ENCODE assay signal across 23 cellular contexts in the genomic region with DNA sequence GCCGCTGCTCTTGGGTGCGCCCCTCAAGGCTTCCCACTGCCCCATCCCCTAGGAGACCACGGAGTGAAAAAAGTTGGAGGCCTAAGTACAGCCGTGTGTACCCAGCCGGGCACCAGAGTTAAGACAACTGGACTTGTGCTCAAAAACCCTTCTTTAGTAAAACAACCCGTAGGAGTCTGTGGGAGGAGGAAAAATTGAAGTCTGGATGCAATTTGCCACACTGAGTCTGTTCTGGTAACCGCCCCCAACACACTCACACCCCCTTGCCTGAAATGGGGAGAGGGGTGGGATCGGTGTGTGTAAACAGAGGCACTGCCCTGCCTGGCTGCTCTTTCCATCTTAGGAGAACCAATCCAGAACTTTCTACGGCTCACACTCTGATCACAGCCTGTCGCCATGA.
"Had no signal": no experiment of that assay in that cellular context is flagged by ENCODE, and none has a peak within 500 bp of the region (broad histone marks: within the 10 kb centered on the region; RNA-seq: fewer than 3 reads in every experiment).

No MANE protein-coding gene starts in this region.

- H3K4me3 Mint-ChIP-seq: naive thymus-derived CD8-positive, alpha-beta T cell; stimulated activated naive B cell treated with anti-CD40 and anti-IgM and Interleukin-4, amounts not matched to agents 10 μg/mL and 1 μg/mL and 100 μg/mL, for 72 hours had no signal

- H3K9me3 ChIP-seq: heart right ventricle, left ventricle myocardium inferior, ovary, prostate gland, stomach, testis, thyroid gland, transverse colon, upper lobe of left lung had no signal

- H3K27ac Mint-ChIP-seq: stimulated activated naive B cell treated with anti-CD40 and anti-IgM and Interleukin-4, amounts not matched to agents 10 μg/mL and 1 μg/mL and 100 μg/mL, for 72 hours had no signal

- DNase-seq: heart right ventricle; islet precursor cell; left ventricle myocardium inferior; naive thymus-derived CD8-positive, alpha-beta T cell; ovary; retina; right cardiac atrium; stimulated activated CD4-positive, alpha-beta T cell treated with anti-CD3 and anti-CD28 coated beads, Interleukin-12 subunit alpha, Interleukin-12 subunit beta, amount 100 ng/mL, for 4 hours; stimulated activated CD4-positive, alpha-beta T cell treated with anti-CD3 and anti-CD28 coated beads, Interleukin-15, amount 100 ng/mL, for 24 hours; stimulated activated CD4-positive, alpha-beta T cell treated with anti-CD3 and anti-CD28 coated beads, Interleukin-2, amount 100 ng/mL, for 24 hours; stimulated activated CD4-positive, alpha-beta T cell treated with anti-CD3 and anti-CD28 coated beads, Interleukin-4, amount 100 ng/mL, for 1 hour; stimulated activated naive B cell treated with anti-CD40 and anti-IgM and Interleukin-4, amounts not matched to agents 10 μg/mL and 1 μg/mL and 100 μg/mL, for 72 hours; stimulated activated naive CD8-positive, alpha-beta T cell treated with anti-CD3 and anti-CD28 coated beads, Interleukin-15, Interleukin-2, amounts not matched to agents 100 U/mL and 50 U/mL, for 24 hours; stomach; testis; thyroid gland; transverse colon had no signal

- H2AFZ ChIP-seq: hepatocyte had no signal

- H3K27me3 Mint-ChIP-seq: stimulated activated naive B cell treated with anti-CD40 and anti-IgM and Interleukin-4, amounts not matched to agents 10 μg/mL and 1 μg/mL and 100 μg/mL, for 72 hours had no signal

- ATAC-seq: heart right ventricle; naive thymus-derived CD8-positive, alpha-beta T cell; right cardiac atrium; sciatic nerve; stimulated activated naive B cell treated with anti-CD40 and anti-IgM and Interleukin-4, amounts not matched to agents 10 μg/mL and 1 μg/mL and 100 μg/mL, for 72 hours; stimulated activated naive CD8-positive, alpha-beta T cell treated with anti-CD3 and anti-CD28 coated beads, Interleukin-15, Interleukin-2, amounts not matched to agents 100 U/mL and 50 U/mL, for 24 hours had no signal

- H3K4me3 ChIP-seq: heart right ventricle, hepatocyte, left ventricle myocardium inferior, lung, ovary, prostate gland, skin epidermis, stomach, testis, thyroid gland, transverse colon, upper lobe of left lung had no signal

- H3K9me3 Mint-ChIP-seq: naive thymus-derived CD8-positive, alpha-beta T cell had no signal

- H3K4me2 ChIP-seq: hepatocyte had no signal

- H3K27ac ChIP-seq: heart right ventricle, hepatocyte, left ventricle myocardium inferior, ovary, prostate gland, skin epidermis, stomach, testis, thyroid gland, transverse colon, upper lobe of left lung had no signal

- H3K27me3 ChIP-seq: heart right ventricle, hepatocyte, ovary, testis, thyroid gland, transverse colon, upper lobe of left lung had no signal

- H3K4me1 ChIP-seq: prostate gland, stomach, thyroid gland, upper lobe of left lung had no signal

- H3K36me3 Mint-ChIP-seq: naive thymus-derived CD8-positive, alpha-beta T cell had no signal

- H3K36me3 ChIP-seq: heart right ventricle, left ventricle myocardium inferior, ovary, prostate gland, stomach, thyroid gland, transverse colon, upper lobe of left lung had no signal
